In the genomic region with DNA sequence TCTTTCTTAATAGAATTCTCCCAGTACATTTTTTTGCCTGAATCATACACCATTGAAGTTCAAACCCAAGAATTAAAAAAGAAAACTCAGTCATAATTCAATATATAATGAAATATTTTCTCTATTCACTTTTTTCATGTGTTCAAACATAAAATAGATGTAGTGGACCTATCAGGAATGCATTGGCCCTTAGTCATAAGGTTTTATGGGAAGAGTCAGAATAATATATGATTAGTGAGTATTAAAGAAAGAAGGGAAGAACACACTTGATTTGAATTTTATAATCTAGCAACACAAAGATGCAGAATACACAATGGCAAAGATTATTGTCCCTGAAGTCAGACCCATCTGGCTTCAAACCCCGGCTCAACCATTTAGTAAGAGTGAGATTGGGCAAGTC, we compare ENCODE assay signal across 33 cellular contexts.
"Had no signal": no experiment of that assay in that cellular context is flagged by ENCODE, and none has a peak within 500 bp of the region (broad histone marks: within the 10 kb centered on the region; RNA-seq: fewer than 3 reads in every experiment).

No MANE protein-coding gene starts in this region.

- H3K36me3 Mint-ChIP-seq: activated CD8-positive, alpha-beta memory T cell treated with anti-CD3 and anti-CD28 coated beads, Interleukin-2, amount 10 ng/mL, durations not matched to agents 7 days and 5 days; activated naive CD4-positive, alpha-beta T cell treated with anti-CD3 and anti-CD28 coated beads, Interleukin-2, amount 50 U/mL, for 24 hours; activated naive CD8-positive, alpha-beta T cell treated with anti-CD3 and anti-CD28 coated beads, Interleukin-2, amount 10 ng/mL, durations not matched to agents 7 days and 5 days had no signal

- ATAC-seq: activated CD8-positive, alpha-beta memory T cell treated with anti-CD3 and anti-CD28 coated beads, Interleukin-2, amount 10 ng/mL, durations not matched to agents 7 days and 5 days; body of pancreas; Right ventricle myocardium inferior had no signal

- H3K9me3 Mint-ChIP-seq: activated CD4-positive, alpha-beta memory T cell treated with anti-CD3 and anti-CD28 coated beads, Interleukin-2, amount 10 ng/mL, durations not matched to agents 7 days and 5 days; activated naive CD4-positive, alpha-beta T cell treated with anti-CD3 and anti-CD28 coated beads, Interleukin-2, amount 50 U/mL, for 24 hours; activated naive CD8-positive, alpha-beta T cell treated with anti-CD3 and anti-CD28 coated beads, Interleukin-2, amount 10 ng/mL, durations not matched to agents 7 days and 5 days; T-helper 1 cell treated with Interleukin-12 subunit alpha and Interleukin-12 subunit beta and Interleukin-4 antibody, amounts not matched to agents 30 μg/mL and 1 μg/mL, for 36 hours; T-helper 2 cell treated with Interferon-gamma antibody and Interleukin-4, amounts not matched to agents 5 μg/mL and 100 μg/mL, for 36 hours had no signal

- H3K27ac Mint-ChIP-seq: activated CD4-positive, alpha-beta memory T cell treated with anti-CD3 and anti-CD28 coated beads, Interleukin-2, amount 10 ng/mL, durations not matched to agents 7 days and 5 days; activated CD8-positive, alpha-beta memory T cell treated with anti-CD3 and anti-CD28 coated beads, Interleukin-2, amount 10 ng/mL, durations not matched to agents 7 days and 5 days; activated naive CD4-positive, alpha-beta T cell treated with anti-CD3 and anti-CD28 coated beads, Interleukin-2, amount 50 U/mL, for 24 hours; activated naive CD8-positive, alpha-beta T cell treated with anti-CD3 and anti-CD28 coated beads, Interleukin-2, amount 10 ng/mL, durations not matched to agents 7 days and 5 days; T-helper 1 cell treated with Interleukin-12 subunit alpha and Interleukin-12 subunit beta and Interleukin-4 antibody, amounts not matched to agents 30 μg/mL and 1 μg/mL, for 36 hours; T-helper 2 cell treated with Interferon-gamma antibody and Interleukin-4, amounts not matched to agents 5 μg/mL and 100 μg/mL, for 36 hours had no signal

- H3K27me3 Mint-ChIP-seq: activated CD4-positive, alpha-beta memory T cell treated with anti-CD3 and anti-CD28 coated beads, Interleukin-2, amount 10 ng/mL, durations not matched to agents 7 days and 5 days; activated CD8-positive, alpha-beta memory T cell treated with anti-CD3 and anti-CD28 coated beads, Interleukin-2, amount 10 ng/mL, durations not matched to agents 7 days and 5 days; activated naive CD4-positive, alpha-beta T cell treated with anti-CD3 and anti-CD28 coated beads, Interleukin-2, amount 50 U/mL, for 24 hours; activated naive CD8-positive, alpha-beta T cell treated with anti-CD3 and anti-CD28 coated beads, Interleukin-2, amount 10 ng/mL, durations not matched to agents 7 days and 5 days had no signal

- H3K4me1 Mint-ChIP-seq: activated CD4-positive, alpha-beta memory T cell treated with anti-CD3 and anti-CD28 coated beads, Interleukin-2, amount 10 ng/mL, durations not matched to agents 7 days and 5 days; activated CD8-positive, alpha-beta memory T cell treated with anti-CD3 and anti-CD28 coated beads, Interleukin-2, amount 10 ng/mL, durations not matched to agents 7 days and 5 days; activated naive CD4-positive, alpha-beta T cell treated with anti-CD3 and anti-CD28 coated beads, Interleukin-2, amount 50 U/mL, for 24 hours; activated naive CD8-positive, alpha-beta T cell treated with anti-CD3 and anti-CD28 coated beads, Interleukin-2, amount 10 ng/mL, durations not matched to agents 7 days and 5 days had no signal

- H3K4me3 Mint-ChIP-seq: activated CD4-positive, alpha-beta memory T cell treated with anti-CD3 and anti-CD28 coated beads, Interleukin-2, amount 10 ng/mL, durations not matched to agents 7 days and 5 days; activated CD8-positive, alpha-beta memory T cell treated with anti-CD3 and anti-CD28 coated beads, Interleukin-2, amount 10 ng/mL, durations not matched to agents 7 days and 5 days; activated naive CD4-positive, alpha-beta T cell treated with anti-CD3 and anti-CD28 coated beads, Interleukin-2, amount 50 U/mL, for 24 hours; activated naive CD8-positive, alpha-beta T cell treated with anti-CD3 and anti-CD28 coated beads, Interleukin-2, amount 10 ng/mL, durations not matched to agents 7 days and 5 days; T-helper 1 cell treated with Interleukin-12 subunit alpha and Interleukin-12 subunit beta and Interleukin-4 antibody, amounts not matched to agents 30 μg/mL and 1 μg/mL, for 36 hours; T-helper 2 cell treated with Interferon-gamma antibody and Interleukin-4, amounts not matched to agents 5 μg/mL and 100 μg/mL, for 36 hours had no signal

- DNase-seq: activated CD4-positive, alpha-beta memory T cell treated with anti-CD3 and anti-CD28 coated beads, Interleukin-2, amount 10 ng/mL, durations not matched to agents 7 days and 5 days; activated CD4-positive, alpha-beta T cell treated with anti-CD3 and anti-CD28 coated beads for 1 hour; activated CD4-positive, alpha-beta T cell treated with anti-CD3 and anti-CD28 coated beads for 48 hours; activated CD4-positive, CD25-positive, alpha-beta regulatory T cell; activated CD8-positive, alpha-beta memory T cell treated with anti-CD3 and anti-CD28 coated beads for 24 hours; activated CD8-positive, alpha-beta memory T cell treated with anti-CD3 and anti-CD28 coated beads, Interleukin-2, amount 10 ng/mL, durations not matched to agents 7 days and 5 days; activated CD8-positive, alpha-beta memory T cell treated with anti-CD3 and anti-CD28 coated beads, Interleukin-2, amount 50 U/mL, for 48 hours; activated effector memory CD4-positive, alpha-beta T cell treated with anti-CD3 and anti-CD28 coated beads, Interleukin-2, amount 50 U/mL, for 16 hours; activated naive CD4-positive, alpha-beta T cell treated with Interleukin-2 at 50 U/mL for 16 hours; activated naive CD8-positive, alpha-beta T cell treated with anti-CD3 and anti-CD28 coated beads, Interleukin-2, amount 10 ng/mL, durations not matched to agents 7 days and 5 days; activated T-cell treated with anti-CD3 and anti-CD28 coated beads, Interleukin-2, amount 50 U/mL, for 48 hours; body of pancreas; Kasumi-1; MM.1S; NCI-H1092 treated with DMSO at 0.1 percent for 48 hours; NCI-H1417; NCI-H146; NCI-H187; NCI-H2029 treated with DMSO at 0.1 percent for 48 hours; NCI-H2107; NCI-H2171; NCI-H446; NCI-H510A treated with DMSO at 0.1 percent for 48 hours; NCI-H526 treated with DMSO at 0.1 percent for 48 hours; NCI-H774; Peyer's patch; RPMI8226; SIG-M5 had no signal

- FAIRE-seq: astrocyte had no signal
